In genomic region chr6:73461537-73462350, GRCh38 we compare ENCODE assay signal across 8 cellular contexts. TPM values are rescaled to one million over a fixed set of nuclear protein-coding genes. Genes with fewer than 3 reads are reported as not detected.
DNase-seq lines count a peak whose midpoint lies in the region; ATAC-seq and TF ChIP-seq lines count a peak whose summit lies in the region.

Gene MTO1, plus strand, starts transcription at chr6:73461737. Its CDS starts 118 bp downstream, at chr6:73461855.

- TF ChIP-seq POLR2A in upper lobe of left lung (IDR thresholded peaks at IDR 0.05), result peak in 2 of 4 donors; percentile 58 to 69

- H3K36me3 ChIP-seq in upper lobe of left lung, result peaks cover 0 to 15% (median 11%) of the 10 kb centered on the region in 4 donors

- peak; percentile 97 for ATAC-seq in HG02763 (IDR thresholded peaks at IDR 0.05; ENCODE audit: unreplicated experiment)
- peak; percentile 95 to 97 (median 96) for ATAC-seq in T-cell (replicated peaks in 1 of 4)
- ATAC-seq in upper lobe of left lung (ENCODE audit: low FRiP score in 2 of 2), result peak; percentile 97 to 99

- H3K4me3 ChIP-seq in GM12875 (ENCODE audit: low read depth, low read length) (peak within 1 kb of the TSS; percentile 85), upper lobe of left lung (peak within 1 kb of the TSS; percentile 62 to 97 (median 84))

- H3K36me3 Mint-ChIP-seq in T-cell, result peaks cover 18% of the 10 kb centered on the region

- TF ChIP-seq EP300 in upper lobe of left lung (IDR thresholded peaks at IDR 0.05), result no peak

- intact Hi-C loops in cardiac septum (cut with DNase I), result loop anchor here (5.0 kb wide), 1 partner anchor 61 kb away; the partner anchor contains the start of gene EEF1A1
- intact Hi-C loops in posterior cingulate gyrus (cut with DNase I), result no loop called here

- TF ChIP-seq CTCF in GM12875 (IDR thresholded peaks at IDR 0.05; ENCODE audit: borderline replicate concordance, insufficient read depth, low read depth, low read length) (no peak), upper lobe of left lung (IDR thresholded peaks at IDR 0.05) (no peak)

- peaks cover 42 to 54% (median 43%) of the 10 kb centered on the region in 3 donors for H3K4me1 Mint-ChIP-seq in T-cell

- H3K27ac Mint-ChIP-seq in T-cell, result peak within 1 kb of the TSS; percentile 94 to 97

- CTCF ChIA-PET in T-cell (lab: Charles Lee), result interaction anchor here (0.6 to 1.9 kb wide), 19 partner anchors 9 to 1051 kb away, joined by 3 to 17 read pairs (median 4); partner anchors contain the start of genes CGAS (in 1 of the 2) and SLC17A5 (in 1 of the 2)

- POLR2A ChIA-PET in T-cell (lab: Charles Lee), result interaction anchor here (0.5 to 2.2 kb wide), 17 partner anchors 9 to 1777 kb away, joined by 3 to 25 read pairs (median 4); partner anchors contain the start of genes CGAS (in 1 of the 2) and EEF1A1 (in 1 of the 2)

- no peaks in the 10 kb centered on the region for H3K9me3 Mint-ChIP-seq in T-cell

- no peaks in the 10 kb centered on the region for H3K9me3 ChIP-seq in upper lobe of left lung

- DNase-seq in NCI-H1417 treated with DMSO at 0.1 percent for 48 hours (lab: John Stamatoyannopoulos, UW), result peak; percentile 44
- peak; percentile 65 to 93 (median 84) for DNase-seq in T-cell
- DNase-seq in cardiac septum (ENCODE audit: low spot score), result peak; percentile 95
- DNase-seq in posterior cingulate gyrus, result peak; percentile 77 to 98 (median 90)
- DNase-seq in upper lobe of left lung, result peak; percentile 92 to 95

- H3K4me1 ChIP-seq in upper lobe of left lung, result peaks cover 12 to 26% (median 18%) of the 10 kb centered on the region in 4 donors

- 0% methylated on average over 54 to 55 of the region's 55 CpGs for WGBS in adipose tissue, 3 donors
- 0 to 1% methylated on average over 22 to 48 of the region's 55 CpGs for WGBS in upper lobe of left lung, 2 donors

- H3K27me3 Mint-ChIP-seq in T-cell, result no peaks in the 10 kb centered on the region

- H3K27me3 ChIP-seq in upper lobe of left lung, result no peaks in the 10 kb centered on the region

- peak within 1 kb of the TSS; percentile 88 to 96 (median 93) for H3K4me3 Mint-ChIP-seq in T-cell

- peak within 1 kb of the TSS; percentile 75 for H3K27ac ChIP-seq in adipose tissue (ENCODE audit: low read depth, low read length)
- H3K27ac ChIP-seq in upper lobe of left lung, result peak within 1 kb of the TSS; percentile 92 to 98 (median 97)

RNA-seq across cellular contexts. Expression of gene MTO1, which starts in this region (rescaled TPM):
- total RNA-seq in T-cell (10 to 100 TPM; 55.0 to 80.4 (median 59.3) TPM), cardiac septum (20.7 TPM), upper lobe of left lung (10 to 100 TPM in 5 of 6 donors, 1 to 10 TPM in 1; 8.9 to 56.6 (median 25.9) TPM)
- polyA plus RNA-seq in adipose tissue, result 10 to 100 TPM in 2 of 3 donors, 1 to 10 TPM in 1; 9.6 to 17.2 (median 11.7) TPM

Comparison
In these comparisons a context has a peak if more than half of its experiments do, and no peak if none do; other contexts are left out.
1. Peak in every context shown above with its lines: DNase-seq, ATAC-seq, H3K4me3 ChIP-seq and H3K27ac ChIP-seq.
2. DNase-seq: peak in every context shown above with its lines; median percentile 95 in cardiac septum; 94 in upper lobe of left lung; 90 in posterior cingulate gyrus; 84 in T-cell; 44 in NCI-H1417 treated with DMSO at 0.1 percent for 48 hours.